In the genomic region with DNA sequence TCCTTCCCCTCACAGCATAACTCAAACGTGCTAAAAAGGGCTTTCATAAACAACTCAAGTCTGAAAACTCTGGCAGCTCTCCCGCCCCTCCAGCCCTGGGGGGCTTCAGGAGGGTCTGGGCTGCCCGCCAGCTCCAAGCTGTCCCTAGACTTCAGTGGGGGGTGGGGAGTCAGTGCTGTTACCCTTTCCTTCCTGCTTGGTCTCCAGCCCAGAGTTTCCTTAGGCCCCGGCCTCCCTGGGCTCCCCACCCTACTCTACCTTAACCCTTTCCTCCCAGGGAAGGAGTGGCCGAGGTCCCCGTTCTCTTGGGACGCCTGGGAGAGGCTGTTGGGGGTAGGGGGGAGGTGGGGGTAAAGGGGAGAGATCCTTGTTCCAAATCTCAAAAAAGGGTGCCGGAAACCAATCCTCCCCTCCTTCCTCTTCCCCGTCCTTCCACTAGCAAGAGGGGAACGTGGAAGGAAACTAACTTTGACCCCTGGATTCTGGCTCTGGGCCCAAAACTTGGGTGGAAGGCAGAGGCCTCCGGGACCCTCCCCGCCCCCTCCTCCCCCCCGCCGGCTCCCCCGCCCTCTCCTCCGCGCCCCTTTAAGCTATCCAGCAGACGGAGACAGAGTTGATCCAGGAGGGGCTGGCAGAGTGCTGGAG, we compare ENCODE assay signal across 8 cellular contexts. TPM values are rescaled to one million over a fixed set of nuclear protein-coding genes. Genes with fewer than 3 reads are reported as not detected.
A peak's percentile ranks its signal among the peaks of the same experiment; 100 is the strongest.
DNase-seq lines count a peak whose midpoint lies in the region.

No MANE protein-coding gene starts in this region.

- H3K9me3 ChIP-seq in stomach smooth muscle (ENCODE audit: control insufficient read depth in 2 of 2, low read length in 2 of 2), result no peaks in the 10 kb centered on the region

- H3K4me3 ChIP-seq in stomach smooth muscle (ENCODE audit: low read length in 2 of 2), result peak overlapping the region; percentile 68 to 83

- no peak overlapping the region for H3K27ac Mint-ChIP-seq in IgD-negative memory B cell
- H3K27ac Mint-ChIP-seq in activated CD4-positive, alpha-beta T cell treated with anti-CD3 and anti-CD28 coated beads, Interleukin-2, amount 10 ng/mL, durations not matched to agents 7 days and 5 days, result no peak overlapping the region

- H3K36me3 Mint-ChIP-seq in IgD-negative memory B cell, result peaks cover 3% of the 10 kb centered on the region
- H3K36me3 Mint-ChIP-seq in activated CD4-positive, alpha-beta T cell treated with anti-CD3 and anti-CD28 coated beads, Interleukin-2, amount 10 ng/mL, durations not matched to agents 7 days and 5 days (ENCODE audit: low read depth), result no peaks in the 10 kb centered on the region

- CTCF ChIA-PET in activated CD4-positive, alpha-beta T cell treated with anti-CD3 and anti-CD28 coated beads, Interleukin-2, amount 10 ng/mL, durations not matched to agents 7 days and 5 days (lab: Charles Lee), result interaction anchor here (1.1 to 1.4 kb wide), 3 partner anchors 32 to 65 kb away, joined by 3 to 6 read pairs (median 3); partner anchors contain the start of gene KHNYN

- no peaks in the 10 kb centered on the region for H3K36me3 ChIP-seq in stomach smooth muscle (ENCODE audit: control insufficient read depth in 2 of 2, insufficient read depth in 2 of 2, low read length in 2 of 2)

- H3K4me1 ChIP-seq in stomach smooth muscle (ENCODE audit: control insufficient read depth, insufficient read depth, low read length), result peaks cover 35% of the 10 kb centered on the region

- H3K27ac ChIP-seq in caudate nucleus (ENCODE audit: low read depth, low read length) (peak overlapping the region; percentile 52), stomach smooth muscle (ENCODE audit: low read length) (peak overlapping the region; percentile 71)

- peaks cover 4% of the 10 kb centered on the region in 3 donors for H3K4me1 Mint-ChIP-seq in IgD-negative memory B cell
- H3K4me1 Mint-ChIP-seq in activated CD4-positive, alpha-beta T cell treated with anti-CD3 and anti-CD28 coated beads, Interleukin-2, amount 10 ng/mL, durations not matched to agents 7 days and 5 days, result peaks cover 6% of the 10 kb centered on the region

- H3K4me3 Mint-ChIP-seq in IgD-negative memory B cell, result peak overlapping the region in 3 of 4 donors; percentile 43 to 90 (median 72)
- no peak overlapping the region for H3K4me3 Mint-ChIP-seq in activated CD4-positive, alpha-beta T cell treated with anti-CD3 and anti-CD28 coated beads, Interleukin-2, amount 10 ng/mL, durations not matched to agents 7 days and 5 days

- POLR2A ChIA-PET in activated CD4-positive, alpha-beta T cell treated with anti-CD3 and anti-CD28 coated beads, Interleukin-2, amount 10 ng/mL, durations not matched to agents 7 days and 5 days (lab: Charles Lee), result no interaction called here

- peaks cover 23% of the 10 kb centered on the region for H3K27me3 Mint-ChIP-seq in IgD-negative memory B cell
- peaks cover 41% of the 10 kb centered on the region for H3K27me3 Mint-ChIP-seq in activated CD4-positive, alpha-beta T cell treated with anti-CD3 and anti-CD28 coated beads, Interleukin-2, amount 10 ng/mL, durations not matched to agents 7 days and 5 days

- peak in 1 of 61 donors; percentile 8 for DNase-seq in caudate nucleus (lab: John Stamatoyannopoulos, UW)
- DNase-seq in left kidney (ENCODE audit: low read depth, low spot score), result peak; percentile 91
- no peak for DNase-seq in activated CD4-positive, alpha-beta T cell treated with anti-CD3 and anti-CD28 coated beads, Interleukin-2, amount 10 ng/mL, durations not matched to agents 7 days and 5 days
- no peak for DNase-seq in pons (ENCODE audit: low spot score)
- no peak for DNase-seq in stimulated activated naive CD4-positive, alpha-beta T cell treated with Interleukin-2 at 50 U/mL for 16 hours (lab: John Stamatoyannopoulos, UW)
- DNase-seq in DMS53 treated with DMSO at 0.1 percent for 48 hours (lab: John Stamatoyannopoulos, UW; ENCODE audit: unreplicated experiment), result no peak

- no peaks in the 10 kb centered on the region for H3K27me3 ChIP-seq in stomach smooth muscle (ENCODE audit: control insufficient read depth in 1 of 2, insufficient read depth in 2 of 2, low read length in 2 of 2)

- H3K9ac ChIP-seq in stomach smooth muscle (ENCODE audit: low read length in 2 of 2), result peak overlapping the region; percentile 28 to 58

- no peaks in the 10 kb centered on the region for H3K9me3 Mint-ChIP-seq in IgD-negative memory B cell
- no peaks in the 10 kb centered on the region for H3K9me3 Mint-ChIP-seq in activated CD4-positive, alpha-beta T cell treated with anti-CD3 and anti-CD28 coated beads, Interleukin-2, amount 10 ng/mL, durations not matched to agents 7 days and 5 days

RNA-seq across cellular contexts. Expression of gene NYNRIN, which starts 0.4 kb away (rescaled TPM):
- not detected for polyA plus RNA-seq in IgD-negative memory B cell
- under 1 TPM; 0.23 to 0.35 TPM for total RNA-seq in activated CD4-positive, alpha-beta T cell treated with anti-CD3 and anti-CD28 coated beads, Interleukin-2, amount 10 ng/mL, durations not matched to agents 7 days and 5 days

RNA-seq across cellular contexts. Expression of gene NFATC4, which starts 30.4 kb away (rescaled TPM):
- 0.20 TPM for polyA plus RNA-seq in IgD-negative memory B cell
- not detected for total RNA-seq in activated CD4-positive, alpha-beta T cell treated with anti-CD3 and anti-CD28 coated beads, Interleukin-2, amount 10 ng/mL, durations not matched to agents 7 days and 5 days

RNA-seq across cellular contexts. Expression of gene CBLN3, which starts 31.0 kb away (rescaled TPM):
- polyA plus RNA-seq in IgD-negative memory B cell, result 2.9 TPM
- 1 to 10 TPM; 5.2 to 5.3 TPM for total RNA-seq in activated CD4-positive, alpha-beta T cell treated with anti-CD3 and anti-CD28 coated beads, Interleukin-2, amount 10 ng/mL, durations not matched to agents 7 days and 5 days

RNA-seq across cellular contexts. Expression of gene KHNYN, which starts 31.3 kb away (rescaled TPM):
- polyA plus RNA-seq in IgD-negative memory B cell, result 26.5 TPM
- total RNA-seq in activated CD4-positive, alpha-beta T cell treated with anti-CD3 and anti-CD28 coated beads, Interleukin-2, amount 10 ng/mL, durations not matched to agents 7 days and 5 days, result 10 to 100 TPM; 59.7 to 71.5 TPM

RNA-seq across cellular contexts. Expression of gene SDR39U1, which starts 44.2 kb away (rescaled TPM):
- 94.0 TPM for polyA plus RNA-seq in IgD-negative memory B cell
- total RNA-seq in activated CD4-positive, alpha-beta T cell treated with anti-CD3 and anti-CD28 coated beads, Interleukin-2, amount 10 ng/mL, durations not matched to agents 7 days and 5 days, result 10 to 100 TPM; 52.8 to 54.9 TPM
